ENCODE assay signal across 17 cellular contexts in genomic region chr5:8446179-8446578, GRCh38.
"Had no signal": no experiment of that assay in that cellular context is flagged by ENCODE, and none has a peak within 500 bp of the region (broad histone marks: within the 10 kb centered on the region; RNA-seq: fewer than 3 reads in every experiment).

No MANE protein-coding gene starts in this region.

- H3K36me3 ChIP-seq: right atrium auricular region, tibial artery had no signal

- ATAC-seq: effector memory CD8-positive, alpha-beta T cell; heart left ventricle; natural killer cell; stimulated activated memory B cell treated with anti-CD40 and anti-IgM and Interleukin-4, amounts not matched to agents 10 μg/mL and 1 μg/mL and 100 μg/mL, for 72 hours had no signal

- H3K9me3 ChIP-seq: tibial artery had no signal

- DNase-seq: activated CD4-positive, alpha-beta T cell treated with anti-CD3 and anti-CD28 coated beads for 1 hour; activated CD4-positive, alpha-beta T cell treated with anti-CD3 and anti-CD28 coated beads, Interleukin-2, amount 50 U/mL, for 48 hours; activated naive CD4-positive, alpha-beta T cell treated with anti-CD3 and anti-CD28 coated beads, Interleukin-2, amount 50 U/mL, for 16 hours; activated T-cell treated with anti-CD3 and anti-CD28 coated beads, Interleukin-2, amount 50 U/mL, for 1 hour; dermis blood vessel endothelial cell; effector memory CD8-positive, alpha-beta T cell; foreskin melanocyte; heart left ventricle; immature natural killer cell; mesendoderm; natural killer cell; nucleus accumbens; stimulated activated CD4-positive, alpha-beta T cell treated with anti-CD3 and anti-CD28 coated beads, Interleukin-2, amount 100 ng/mL, for 48 hours; tibial artery had no signal

- H3K27ac ChIP-seq: epithelial cell of prostate, heart left ventricle, right atrium auricular region, tibial artery had no signal

- H3K27me3 ChIP-seq: heart left ventricle, right atrium auricular region, tibial artery had no signal

- H3K4me3 ChIP-seq: heart left ventricle, right atrium auricular region, tibial artery had no signal

- H3K4me1 ChIP-seq: heart left ventricle, right atrium auricular region, tibial artery had no signal
